Comparison of ENCODE assay signal across 8 cellular contexts in the genomic region with DNA sequence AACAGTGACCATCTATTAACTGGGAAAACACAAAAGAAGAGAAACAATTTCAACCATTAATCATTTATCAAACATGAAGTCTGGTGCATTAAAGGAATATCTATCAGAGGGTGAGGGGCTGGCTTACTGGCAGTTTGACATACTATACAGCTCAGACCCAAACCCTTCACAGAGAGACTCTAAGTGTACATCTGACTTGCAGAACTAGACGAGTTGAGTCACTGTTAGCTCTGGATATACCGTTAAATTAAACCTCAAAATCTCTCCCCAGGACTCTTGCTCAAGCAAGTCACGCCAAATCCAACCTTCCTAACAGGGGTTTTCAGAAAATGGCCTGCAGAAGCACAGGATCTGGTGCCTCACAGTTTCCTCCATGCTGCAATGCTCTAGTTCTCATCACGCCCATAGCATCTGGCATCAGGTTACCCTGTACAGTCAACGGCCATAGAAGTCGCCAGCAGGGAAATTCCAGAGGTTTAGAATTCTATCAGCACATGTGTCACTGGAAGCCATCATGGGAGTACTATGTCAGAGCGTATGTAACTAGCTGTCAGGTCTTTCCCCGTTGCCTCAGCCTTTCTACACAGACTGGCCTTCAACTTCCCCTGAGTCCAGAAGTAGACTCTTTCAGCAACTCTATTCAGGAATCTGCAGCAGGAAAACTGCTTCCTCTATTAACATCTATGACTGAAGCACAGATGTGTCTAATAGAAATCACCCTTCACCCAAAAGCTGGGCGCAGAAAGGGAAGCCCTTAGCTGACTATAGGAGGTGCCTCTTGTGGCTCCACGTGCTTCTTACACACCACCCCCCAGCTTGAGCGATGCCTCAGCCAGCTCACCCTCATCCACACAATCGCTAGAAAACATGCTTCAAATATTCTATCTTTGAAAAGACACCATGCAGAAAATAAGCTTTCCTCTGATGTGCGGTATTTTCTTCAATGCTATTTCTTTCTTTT. TPM values are rescaled to one million over a fixed set of nuclear protein-coding genes. Genes with fewer than 3 reads are reported as not detected.
DNase-seq lines count a peak whose midpoint lies in the region; ATAC-seq and TF ChIP-seq lines count a peak whose summit lies in the region.

No MANE protein-coding gene starts in this region.

- CTCF ChIA-PET in activated CD4-positive, alpha-beta T cell treated with anti-CD3 and anti-CD28 coated beads for 36 hours (lab: Charles Lee), result interaction anchor here (1.6 to 3.3 kb wide), 7 partner anchors 8 to 52 kb away, joined by 3 to 34 read pairs (median 5); a partner anchor contains a TSS
- CTCF ChIA-PET in activated CD4-positive, alpha-beta T cell treated with anti-CD3 and anti-CD28 coated beads, Interleukin-2, amount 10 ng/mL, durations not matched to agents 7 days and 5 days (lab: Charles Lee), result interaction anchor here (0.6 to 3.1 kb wide), 3 partner anchors 9 to 68 kb away, joined by 3 to 20 read pairs (median 3); no protein-coding TSS in a partner anchor

- DNase-seq in activated CD4-positive, alpha-beta T cell treated with anti-CD3 and anti-CD28 coated beads for 36 hours, result peak; percentile 70
- no peak for DNase-seq in activated CD4-positive, alpha-beta T cell treated with anti-CD3 and anti-CD28 coated beads, Interleukin-2, amount 10 ng/mL, durations not matched to agents 7 days and 5 days
- peak; percentile 37 for DNase-seq in NCI-H2107 treated with DMSO at 0.1 percent for 48 hours (lab: John Stamatoyannopoulos, UW; ENCODE audit: unreplicated experiment)
- DNase-seq in epithelial cell of esophagus (ENCODE audit: low read depth), result peak; percentile 91
- peak; percentile 39 for DNase-seq in stimulated activated CD4-positive, alpha-beta T cell treated with anti-CD3 and anti-CD28 coated beads, Interleukin-4, amount 100 ng/mL, for 1 hour
- no peak for DNase-seq in cortex of kidney (lab: John Stamatoyannopoulos, UW)
- DNase-seq in NCI-H2081 treated with DMSO at 0.1 percent for 48 hours (lab: John Stamatoyannopoulos, UW), result no peak
- DNase-seq in activated gamma-delta T cell treated with Interleukin-2 at 50 U/mL for 16 hours, result no peak

- peaks cover 59% of the 10 kb centered on the region for H3K4me1 Mint-ChIP-seq in activated CD4-positive, alpha-beta T cell treated with anti-CD3 and anti-CD28 coated beads for 36 hours
- peaks cover 56% of the 10 kb centered on the region for H3K4me1 Mint-ChIP-seq in activated CD4-positive, alpha-beta T cell treated with anti-CD3 and anti-CD28 coated beads, Interleukin-2, amount 10 ng/mL, durations not matched to agents 7 days and 5 days

- intact Hi-C loops in activated CD4-positive, alpha-beta T cell treated with anti-CD3 and anti-CD28 coated beads for 36 hours (cut with DNase I, micrococcal nuclease), result loop anchor here in 1 of 2 experiments (1.0 kb wide), 1 partner anchor 8 kb away; no protein-coding TSS in a partner anchor

- peak overlapping the region; percentile 4 for H3K4me3 Mint-ChIP-seq in activated CD4-positive, alpha-beta T cell treated with anti-CD3 and anti-CD28 coated beads for 36 hours
- H3K4me3 Mint-ChIP-seq in activated CD4-positive, alpha-beta T cell treated with anti-CD3 and anti-CD28 coated beads, Interleukin-2, amount 10 ng/mL, durations not matched to agents 7 days and 5 days, result no peak overlapping the region

- POLR2A ChIA-PET in activated CD4-positive, alpha-beta T cell treated with anti-CD3 and anti-CD28 coated beads for 36 hours (lab: Charles Lee), result interaction anchor here (0.6 to 2.4 kb wide), 4 partner anchors 9 to 316 kb away, joined by 3 to 20 read pairs (median 6); a partner anchor contains a TSS
- POLR2A ChIA-PET in activated CD4-positive, alpha-beta T cell treated with anti-CD3 and anti-CD28 coated beads, Interleukin-2, amount 10 ng/mL, durations not matched to agents 7 days and 5 days (lab: Charles Lee), result interaction anchor here (0.7 kb wide), 1 partner anchor 9 kb away, joined by 3 read pairs; a partner anchor contains a TSS

- H3K9me3 Mint-ChIP-seq in activated CD4-positive, alpha-beta T cell treated with anti-CD3 and anti-CD28 coated beads for 36 hours (ENCODE audit: low read depth), result no peaks in the 10 kb centered on the region
- no peaks in the 10 kb centered on the region for H3K9me3 Mint-ChIP-seq in activated CD4-positive, alpha-beta T cell treated with anti-CD3 and anti-CD28 coated beads, Interleukin-2, amount 10 ng/mL, durations not matched to agents 7 days and 5 days

- no peak overlapping the region for H3K4me3 ChIP-seq in epithelial cell of esophagus (ENCODE audit: low read length)

- ATAC-seq in activated CD4-positive, alpha-beta T cell treated with anti-CD3 and anti-CD28 coated beads for 36 hours, result peak; percentile 88

- no peak for TF ChIP-seq CTCF in epithelial cell of esophagus (IDR thresholded peaks at IDR 0.05; ENCODE audit: insufficient read depth, low read depth, low read length, missing control alignments)

- H3K27ac Mint-ChIP-seq in activated CD4-positive, alpha-beta T cell treated with anti-CD3 and anti-CD28 coated beads for 36 hours, result peak overlapping the region; percentile 80
- H3K27ac Mint-ChIP-seq in activated CD4-positive, alpha-beta T cell treated with anti-CD3 and anti-CD28 coated beads, Interleukin-2, amount 10 ng/mL, durations not matched to agents 7 days and 5 days, result no peak overlapping the region

- H3K27me3 Mint-ChIP-seq in activated CD4-positive, alpha-beta T cell treated with anti-CD3 and anti-CD28 coated beads for 36 hours, result no peaks in the 10 kb centered on the region
- no peaks in the 10 kb centered on the region for H3K27me3 Mint-ChIP-seq in activated CD4-positive, alpha-beta T cell treated with anti-CD3 and anti-CD28 coated beads, Interleukin-2, amount 10 ng/mL, durations not matched to agents 7 days and 5 days

- H3K36me3 Mint-ChIP-seq in activated CD4-positive, alpha-beta T cell treated with anti-CD3 and anti-CD28 coated beads for 36 hours (ENCODE audit: low read depth), result peaks cover 75% of the 10 kb centered on the region
- peaks cover 73% of the 10 kb centered on the region for H3K36me3 Mint-ChIP-seq in activated CD4-positive, alpha-beta T cell treated with anti-CD3 and anti-CD28 coated beads, Interleukin-2, amount 10 ng/mL, durations not matched to agents 7 days and 5 days (ENCODE audit: low read depth)

RNA-seq across cellular contexts. Expression of a gene that starts 9.3 kb away (rescaled TPM):
- 10 to 100 TPM; 84.0 to 90.4 TPM for total RNA-seq in activated CD4-positive, alpha-beta T cell treated with anti-CD3 and anti-CD28 coated beads for 36 hours
- total RNA-seq in activated CD4-positive, alpha-beta T cell treated with anti-CD3 and anti-CD28 coated beads, Interleukin-2, amount 10 ng/mL, durations not matched to agents 7 days and 5 days, result 100 to 1,000 TPM; 127 to 130 TPM

RNA-seq across cellular contexts. Expression of a gene that starts 35.8 kb away (rescaled TPM):
- 10 to 100 TPM; 18.1 to 18.7 TPM for total RNA-seq in activated CD4-positive, alpha-beta T cell treated with anti-CD3 and anti-CD28 coated beads for 36 hours
- 10 to 100 TPM; 24.7 to 24.9 TPM for total RNA-seq in activated CD4-positive, alpha-beta T cell treated with anti-CD3 and anti-CD28 coated beads, Interleukin-2, amount 10 ng/mL, durations not matched to agents 7 days and 5 days

RNA-seq across cellular contexts. Expression of a gene that starts 36.1 kb away (rescaled TPM):
- 10 to 100 TPM; 11.2 to 12.9 TPM for total RNA-seq in activated CD4-positive, alpha-beta T cell treated with anti-CD3 and anti-CD28 coated beads for 36 hours
- total RNA-seq in activated CD4-positive, alpha-beta T cell treated with anti-CD3 and anti-CD28 coated beads, Interleukin-2, amount 10 ng/mL, durations not matched to agents 7 days and 5 days, result 10 to 100 TPM; 19.4 to 22.1 TPM

Comparison
In these comparisons a context has a peak if more than half of its experiments do, and no peak if none do; other contexts are left out.
1. DNase-seq: peak in activated CD4-positive, alpha-beta T cell treated with anti-CD3 and anti-CD28 coated beads for 36 hours (single experiment), NCI-H2107 treated with DMSO at 0.1 percent for 48 hours (single experiment), epithelial cell of esophagus (single experiment) and stimulated activated CD4-positive, alpha-beta T cell treated with anti-CD3 and anti-CD28 coated beads, Interleukin-4, amount 100 ng/mL, for 1 hour (single experiment); none in activated CD4-positive, alpha-beta T cell treated with anti-CD3 and anti-CD28 coated beads, Interleukin-2, amount 10 ng/mL, durations not matched to agents 7 days and 5 days (single experiment), cortex of kidney (single experiment), NCI-H2081 treated with DMSO at 0.1 percent for 48 hours (single experiment) and activated gamma-delta T cell treated with Interleukin-2 at 50 U/mL for 16 hours (single experiment).